17 cellular contexts compared by ENCODE assay signal in genomic region chr3:69821133-69821532, GRCh38.
A peak's percentile ranks its signal among the peaks of the same experiment; 100 is the strongest.
DNase-seq lines count a peak whose midpoint lies in the region; ATAC-seq, FAIRE-seq and TF ChIP-seq lines count a peak whose summit lies in the region.
"Had no signal": no experiment of that assay in that cellular context is flagged by ENCODE, and none has a peak within 500 bp of the region (broad histone marks: within the 10 kb centered on the region; RNA-seq: fewer than 3 reads in every experiment).

No MANE protein-coding gene starts in this region.

- no peaks in the 10 kb centered on the region for H4K20me1 ChIP-seq in mammary epithelial cell (ENCODE audit: insufficient read depth, low read length)

- no peaks in the 10 kb centered on the region for H3K9me3 Mint-ChIP-seq in activated CD8-positive, alpha-beta T cell treated with anti-CD3 and anti-CD28 coated beads for 36 hours

- TF ChIP-seq CTCF in mammary epithelial cell (conservative IDR thresholded peaks at IDR 0.05 in 1 of 2, IDR thresholded peaks at IDR 0.05 in 1 of 2; ENCODE audit: extremely low read depth in 1 of 2, insufficient read depth in 1 of 2, low read depth in 1 of 2, low read length in 2 of 2), result no peak
- no peak for TF ChIP-seq CTCF in breast epithelium (IDR thresholded peaks at IDR 0.05)
- no peak for TF ChIP-seq CTCF in activated CD8-positive, alpha-beta T cell treated with anti-CD3 and anti-CD28 coated beads for 36 hours (IDR thresholded peaks at IDR 0.05)

- no peaks in the 10 kb centered on the region for H3K79me2 ChIP-seq in mammary epithelial cell (ENCODE audit: insufficient read depth, low read length)

- H3K4me3 Mint-ChIP-seq in activated CD8-positive, alpha-beta T cell treated with anti-CD3 and anti-CD28 coated beads for 36 hours, result no peak overlapping the region

- no peak for FAIRE-seq in GM12891 (lab: Jason Lieb, UNC)
- FAIRE-seq: GM19239, HTR-8/SVneo, K562 had no signal

- no peak for ATAC-seq in activated CD8-positive, alpha-beta T cell treated with anti-CD3 and anti-CD28 coated beads for 36 hours
- ATAC-seq: K562, PC-3 had no signal

- H3K9ac ChIP-seq in mammary epithelial cell (ENCODE audit: insufficient read depth, low read length), result no peak overlapping the region

- H3K36me3 Mint-ChIP-seq in activated CD8-positive, alpha-beta T cell treated with anti-CD3 and anti-CD28 coated beads for 36 hours (ENCODE audit: low read depth), result no peaks in the 10 kb centered on the region

- dilution Hi-C loops in mammary epithelial cell (cut with HindIII; ENCODE audit: low sequenced_read_pairs), result no loop called here

- H3K4me1 Mint-ChIP-seq in activated CD8-positive, alpha-beta T cell treated with anti-CD3 and anti-CD28 coated beads for 36 hours (ENCODE audit: low read depth), result no peaks in the 10 kb centered on the region

- H3K27ac ChIP-seq in mammary epithelial cell (ENCODE audit: insufficient read depth, low read depth, low read length) (no peak overlapping the region), breast epithelium (no peak overlapping the region)
- H3K27ac ChIP-seq: 22Rv1 had no signal

- H3K27ac Mint-ChIP-seq in activated CD8-positive, alpha-beta T cell treated with anti-CD3 and anti-CD28 coated beads for 36 hours, result no peak overlapping the region

- no peaks in the 10 kb centered on the region for H3K27me3 Mint-ChIP-seq in activated CD8-positive, alpha-beta T cell treated with anti-CD3 and anti-CD28 coated beads for 36 hours

- H3K9me3 ChIP-seq in mammary epithelial cell (replicated peaks; ENCODE audit: insufficient read depth, low read length) (no peaks in the 10 kb centered on the region), breast epithelium (no peaks in the 10 kb centered on the region)
- H3K9me3 ChIP-seq: BLaER1 treated with 17β-estradiol and CSF1 and Interleukin-3, amounts not matched to agents 10 nM and 100 nM had no signal

- CTCF ChIA-PET in mammary epithelial cell (lab: Charles Lee; ENCODE audit: low non-redundant PET), result no interaction called here
- CTCF ChIA-PET in activated CD8-positive, alpha-beta T cell treated with anti-CD3 and anti-CD28 coated beads for 36 hours (lab: Charles Lee), result no interaction called here

- peak; percentile 37 for DNase-seq in mammary epithelial cell
- no peak for DNase-seq in breast epithelium (ENCODE audit: low spot score in 2 of 2)
- peak; percentile 98 for DNase-seq in foreskin melanocyte
- peak; percentile 95 for DNase-seq in pons (ENCODE audit: low spot score)
- no peak for DNase-seq in GM12891 (ENCODE audit: insufficient read length, low spot score)
- DNase-seq in DMS153 (lab: John Stamatoyannopoulos, UW), result no peak
- DNase-seq in NCI-H2081 (lab: John Stamatoyannopoulos, UW), result no peak
- DNase-seq in activated CD8-positive, alpha-beta T cell treated with anti-CD3 and anti-CD28 coated beads for 36 hours, result no peak
- DNase-seq: COR-L47, DMS53, NCI-H1436 treated with DMSO at 0.1 percent for 48 hours, PC-3 had no signal

- no peaks in the 10 kb centered on the region for H3K4me1 ChIP-seq in mammary epithelial cell (ENCODE audit: insufficient read depth, low read length)
- H3K4me1 ChIP-seq in breast epithelium, result no peaks in the 10 kb centered on the region

- WGBS in mammary epithelial cell (ENCODE audit: low coverage, missing lambda C conversion rate), result 84% methylated on average over 4 of the region's 4 CpGs

- H3K4me3 ChIP-seq in mammary epithelial cell (replicated peaks in 1 of 3; ENCODE audit: insufficient read depth in 1 of 3, low read depth in 2 of 3, low read length in 3 of 3) (no peak overlapping the region), breast epithelium (no peak overlapping the region)
- H3K4me3 ChIP-seq: BLaER1 treated with 17β-estradiol and CSF1 and Interleukin-3, amounts not matched to agents 10 nM and 100 nM; K562 had no signal

- intact Hi-C loops in mammary epithelial cell (cut with micrococcal nuclease) (no loop called here), breast epithelium (cut with DNase I; ENCODE audit: low total_unique reads) (no loop called here)
- intact Hi-C loops in activated CD8-positive, alpha-beta T cell treated with anti-CD3 and anti-CD28 coated beads for 36 hours (cut with micrococcal nuclease), result no loop called here

- no peaks in the 10 kb centered on the region for H3K36me3 ChIP-seq in mammary epithelial cell (ENCODE audit: insufficient read depth, low read length)
- no peaks in the 10 kb centered on the region for H3K36me3 ChIP-seq in breast epithelium
- H3K36me3 ChIP-seq: BLaER1 treated with 17β-estradiol and CSF1 and Interleukin-3, amounts not matched to agents 10 nM and 100 nM had no signal

- H3K27me3 ChIP-seq in mammary epithelial cell (ENCODE audit: insufficient read depth, low read length) (no peaks in the 10 kb centered on the region), breast epithelium (no peaks in the 10 kb centered on the region)
- H3K27me3 ChIP-seq: BLaER1 treated with 17β-estradiol and CSF1 and Interleukin-3, amounts not matched to agents 10 nM and 100 nM had no signal

- BruUV-seq in mammary epithelial cell (replicated peaks; lab: Mats Ljungman, UMichigan), result no TSS peak

- in situ Hi-C loops in mammary epithelial cell (cut with MboI; ENCODE audit: low sequenced_read_pairs in 2 of 2), result no loop called here

- POLR2A ChIA-PET in activated CD8-positive, alpha-beta T cell treated with anti-CD3 and anti-CD28 coated beads for 36 hours (lab: Charles Lee), result no interaction called here

- no peak overlapping the region for H3K4me2 ChIP-seq in mammary epithelial cell (ENCODE audit: insufficient read depth, low read depth, low read length)

- no peak overlapping the region for H2AFZ ChIP-seq in mammary epithelial cell (ENCODE audit: low read depth, low read length)

- TF ChIP-seq POLR2A in breast epithelium (IDR thresholded peaks at IDR 0.05), result no peak
- TF ChIP-seq POLR2A in GM12891 (IDR thresholded peaks at IDR 0.05; ENCODE audit: low read depth, low read length), result no peak

TF ChIP-seq in GM12891, 5 proteins besides CTCF, POLR2A, EP300 and RAD21:
- TF ChIP-seq PAX5 (IDR thresholded peaks at IDR 0.05; ENCODE audit: insufficient read depth, low read length, severe bottlenecking) (no peak), POU2F2 (IDR thresholded peaks at IDR 0.05; ENCODE audit: low read depth, low read length) (no peak), TAF1 (IDR thresholded peaks at IDR 0.05; ENCODE audit: low read depth, low read length) (no peak), SPI1 (IDR thresholded peaks at IDR 0.05; ENCODE audit: low read depth, low read length) (no peak), POLR2AphosphoS5 (IDR thresholded peaks at IDR 0.05; ENCODE audit: low read depth, low read length) (no peak)

Comparison
In these comparisons a context has a peak if more than half of its experiments do, and no peak if none do; other contexts are left out.
1. DNase-seq: peak in mammary epithelial cell (single experiment), foreskin melanocyte (single experiment) and pons (single experiment); none in breast epithelium (0 of 2), GM12891 (single experiment), DMS153 (single experiment), NCI-H2081 (0 of 2) and activated CD8-positive, alpha-beta T cell treated with anti-CD3 and anti-CD28 coated beads for 36 hours (single experiment).